ENCODE assay signal across 8 cellular contexts in genomic region chr4:158259955-158260575, GRCh38. TPM values are rescaled to one million over a fixed set of nuclear protein-coding genes. Genes with fewer than 3 reads are reported as not detected.
DNase-seq lines count a peak whose midpoint lies in the region; ATAC-seq and TF ChIP-seq lines count a peak whose summit lies in the region.

No MANE protein-coding gene starts in this region.

- intact Hi-C loops in left cardiac atrium (cut with DNase I): loop anchor here (5.0 to 10.0 kb wide), 3 partner anchors 65 to 362 kb away; no protein-coding TSS in a partner anchor

- ATAC-seq in left cardiac atrium: no peak
- no peak for ATAC-seq in HG02840 (IDR thresholded peaks at IDR 0.05; ENCODE audit: low FRiP score, unreplicated experiment)
- ATAC-seq in GM19397 (IDR thresholded peaks at IDR 0.05; ENCODE audit: unreplicated experiment): no peak

- DNase-seq in GM10266 (ENCODE audit: extremely low spot score): no peak
- DNase-seq in HT1080 (ENCODE audit: low read depth): peak; percentile 33
- peak; percentile 11 for DNase-seq in amniotic epithelial cell (ENCODE audit: low read depth)
- DNase-seq in lung microvascular endothelial cell (ENCODE audit: low read depth in 2 of 2): peak; percentile 33 to 41
- no peak for DNase-seq in amygdala (lab: John Stamatoyannopoulos, UW)
- DNase-seq in left cardiac atrium: no peak

- TF ChIP-seq CTCF in GM10266 (IDR thresholded peaks at IDR 0.05; ENCODE audit: control insufficient read depth, insufficient read depth, low read depth, missing control alignments): peak; percentile 20

RNA-seq across cellular contexts. Expression of gene TMEM144, which starts 49.8 kb away (rescaled TPM):
- total RNA-seq in HT1080 (2014; rRNA removed; shearing (Covaris generic)): not detected in 2 replicates
- polyA plus RNA-seq in HT1080 (2015; cell fraction: cytosol; rRNA removed): not detected in 2 replicates
- 0.30 TPM in 1 of 2 replicates, not detected in the other for polyA plus RNA-seq in HT1080 (2015; cell fraction: nucleus; rRNA removed)
- total RNA-seq in lung microvascular endothelial cell (2.4 and 5.8 TPM in 2 replicates), left cardiac atrium (10 to 100 TPM in 1 of 2 donors, 1 to 10 TPM in 1; 9.3 to 11.1 TPM)

Comparison
In these comparisons a context has a peak if more than half of its experiments do, and no peak if none do; other contexts are left out.
1. DNase-seq: peak in HT1080 (single experiment), amniotic epithelial cell (single experiment) and lung microvascular endothelial cell (2 of 2); none in GM10266 (single experiment), amygdala (0 of 56) and left cardiac atrium (single experiment).